In genomic region chr18:710418-711300, GRCh38 we compare ENCODE assay signal across 8 cellular contexts. TPM values are rescaled to one million over a fixed set of nuclear protein-coding genes. Genes with fewer than 3 reads are reported as not detected.
A peak's percentile ranks its signal among the peaks of the same experiment; 100 is the strongest.
DNase-seq lines count a peak whose midpoint lies in the region; ATAC-seq and TF ChIP-seq lines count a peak whose summit lies in the region.

No MANE protein-coding gene starts in this region.

- TF ChIP-seq CTCF in AG04450 (IDR thresholded peaks at IDR 0.05; ENCODE audit: low read depth, low read length) (no peak), HFF-Myc (IDR thresholded peaks at IDR 0.05; ENCODE audit: low read depth, low read length, missing control alignments) (no peak)

- H3K4me3 ChIP-seq in AG04450 (ENCODE audit: low read depth, low read length): peak overlapping the region; percentile 74; the same call in 1 of the 2 replicates
- peak overlapping the region; percentile 97 for H3K4me3 ChIP-seq in HFF-Myc (replicated peaks; ENCODE audit: low read depth, low read length)
- H3K4me3 ChIP-seq in adipocyte (ENCODE audit: low read length): peak overlapping the region; percentile 96

- H3K27me3 ChIP-seq in AG04450 (ENCODE audit: control insufficient read depth, insufficient read depth, low read length) (no peaks in the 10 kb centered on the region), adipocyte (replicated peaks; ENCODE audit: control insufficient read depth, insufficient read depth, low read length) (no peaks in the 10 kb centered on the region)

- H3K9me3 ChIP-seq in AG04450 (ENCODE audit: control insufficient read depth, insufficient read depth, low read length) (peaks cover 11% of the 10 kb centered on the region), adipocyte (ENCODE audit: control insufficient read depth, low read length) (no peaks in the 10 kb centered on the region)

- H3K9me3 Mint-ChIP-seq in memory B cell: no peaks in the 10 kb centered on the region

- peaks cover 12% of the 10 kb centered on the region for H3K36me3 ChIP-seq in adipocyte (ENCODE audit: control insufficient read depth, insufficient read depth, low read length, severe bottlenecking)

- no peak for ATAC-seq in memory B cell (ENCODE audit: low read depth)

- CTCF ChIA-PET in AG04450 (lab: Charles Lee): interaction anchor here (0.7 to 2.2 kb wide), 2 partner anchors 120 to 126 kb away, joined by 3 to 8 read pairs; no protein-coding TSS in a partner anchor

- H3K27ac Mint-ChIP-seq in memory B cell: peak overlapping the region; percentile 94

- POLR2A ChIA-PET in AG04450 (lab: Yijun Ruan, JAX): no interaction called here

- H3K36me3 Mint-ChIP-seq in memory B cell: peaks cover 6% of the 10 kb centered on the region

- peaks cover 1% of the 10 kb centered on the region for H3K27me3 Mint-ChIP-seq in memory B cell

- no peak overlapping the region for H3K27ac ChIP-seq in AG04450 (ENCODE audit: low read depth, low read length)

- peak overlapping the region; percentile 88 for H3K9ac ChIP-seq in adipocyte (ENCODE audit: low read length)

- no peak for DNase-seq in AG04450 (ENCODE audit: low read depth, low spot score)
- DNase-seq in HFF-Myc (ENCODE audit: extremely low read depth, low read depth): no peak
- DNase-seq in adipocyte (ENCODE audit: low read depth): no peak
- DNase-seq in memory B cell (ENCODE audit: low spot score in 2 of 2): no peak
- no peak for DNase-seq in putamen (ENCODE audit: low spot score)
- DNase-seq in stimulated activated CD4-positive, alpha-beta T cell treated with anti-CD3 and anti-CD28 coated beads, Interleukin-4, amount 100 ng/mL, for 4 hours: no peak
- DNase-seq in D341Med (ENCODE audit: low spot score): no peak
- no peak for DNase-seq in amygdala (lab: John Stamatoyannopoulos, UW)

- H3K4me1 ChIP-seq in adipocyte (ENCODE audit: control insufficient read depth, insufficient read depth, low read length): peaks cover 12% of the 10 kb centered on the region

- peak overlapping the region; percentile 42 for H3K4me3 Mint-ChIP-seq in memory B cell

- peaks cover 9% of the 10 kb centered on the region for H3K4me1 Mint-ChIP-seq in memory B cell

RNA-seq across cellular contexts. Expression of gene ENOSF1, which starts 1.8 kb away (rescaled TPM):
- 10.9 and 13.1 TPM in 2 replicates for polyA plus RNA-seq in AG04450 (2011; rRNA removed)
- polyA minus RNA-seq in AG04450 (2011; rRNA and poly(A)+ RNA removed): 17.6 and 19.3 TPM in 2 replicates

RNA-seq across cellular contexts. Expression of gene TYMS, which starts 53.2 kb away (rescaled TPM):
- polyA plus RNA-seq in AG04450 (2011; rRNA removed): 43.0 and 46.6 TPM in 2 replicates
- 49.1 and 59.9 TPM in 2 replicates for polyA minus RNA-seq in AG04450 (2011; rRNA and poly(A)+ RNA removed)
